In the genomic region with DNA sequence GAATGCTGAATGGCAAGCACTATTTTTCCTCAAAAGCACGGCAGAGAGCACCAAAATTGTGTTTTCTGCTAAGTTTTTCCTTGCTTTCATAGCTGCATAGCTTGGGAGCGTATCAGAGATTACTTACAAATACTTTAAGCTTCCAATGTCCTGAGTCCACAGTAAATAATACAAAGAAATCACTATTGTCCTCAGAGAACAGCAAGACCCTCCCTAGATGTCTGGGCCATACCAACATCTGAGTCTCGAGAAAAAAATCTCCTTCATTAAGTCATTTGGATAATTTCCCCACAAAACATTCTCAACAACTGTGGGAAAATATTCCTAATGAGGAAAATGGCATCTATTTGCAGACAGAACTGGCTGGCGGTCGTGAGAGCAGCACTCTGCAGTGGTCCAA, we compare ENCODE assay signal across 18 cellular contexts. TPM values are rescaled to one million over a fixed set of nuclear protein-coding genes. Genes with fewer than 3 reads are reported as not detected.
DNase-seq lines count a peak whose midpoint lies in the region; ATAC-seq and TF ChIP-seq lines count a peak whose summit lies in the region.
"Had no signal": no experiment of that assay in that cellular context is flagged by ENCODE, and none has a peak within 500 bp of the region (broad histone marks: within the 10 kb centered on the region; RNA-seq: fewer than 3 reads in every experiment).

No MANE protein-coding gene starts in this region.

- H2BK20ac ChIP-seq in IMR-90 (ENCODE audit: low read depth, low read length), result no peak overlapping the region

- 0 out of 2 replicates have a peak overlapping the region, but pooled peaks have one; percentile 13 for H3K4ac ChIP-seq in IMR-90 (ENCODE audit: low read depth, low read length)

- in situ Hi-C loops in IMR-90 (cut with MboI; ENCODE audit: low sequenced_read_pairs), result no loop called here

- peaks cover 4 to 30% of the 10 kb centered on the region in 2 experiments; a peak in 3 of 4 replicates for H3K79me1 ChIP-seq in IMR-90 (ENCODE audit: low read depth in 1 of 2, low read length in 2 of 2)

- H4K8ac ChIP-seq in IMR-90 (ENCODE audit: low read depth in 2 of 2, low read length in 2 of 2), result no peak overlapping the region

- TF ChIP-seq CTCF in C4-2B (conservative IDR thresholded peaks at IDR 0.05) (no peak), IMR-90 (conservative IDR thresholded peaks at IDR 0.05; ENCODE audit: low read depth, low read length) (no peak), right lobe of liver (IDR thresholded peaks at IDR 0.05) (no peak)

- 83% methylated on average over 1 of the region's 5 CpGs; no CpG with 5 or more reads in 1 of the 2 experiments for WGBS in IMR-90 (ENCODE audit: extremely low coverage in 2 of 2, insufficient read length in 1 of 2), 2 experiments
- 70% methylated on average over 5 of the region's 5 CpGs for WGBS in right lobe of liver (ENCODE audit: insufficient coverage, low coverage, low lambda C conversion rate, missing lambda C conversion rate)

- no peak overlapping the region for H3K56ac ChIP-seq in IMR-90 (ENCODE audit: extremely low read depth, insufficient read depth, low read length)

- H3K9me1 ChIP-seq in IMR-90 (ENCODE audit: insufficient read depth, low read length), result peaks cover 8% of the 10 kb centered on the region

- H3K23ac ChIP-seq in IMR-90 (ENCODE audit: low read depth, low read length), result no peak overlapping the region

- H3K36me3 ChIP-seq in IMR-90 (ENCODE audit: control insufficient read depth, insufficient read depth, low read length) (peaks cover 4% of the 10 kb centered on the region), right lobe of liver (no peaks in the 10 kb centered on the region)
- H3K36me3 ChIP-seq in CD4-positive, alpha-beta memory T cell (ENCODE audit: insufficient read depth, low read length), result no peaks in the 10 kb centered on the region
- H3K36me3 ChIP-seq: SJSA1 had no signal

- H2BK120ac ChIP-seq in IMR-90 (ENCODE audit: low read depth, low read length), result no peak overlapping the region

- no peak overlapping the region for H4K91ac ChIP-seq in IMR-90 (ENCODE audit: insufficient read depth, low read depth, low read length)

- H3K4me1 ChIP-seq in IMR-90 (ENCODE audit: control insufficient read depth, insufficient read depth, low read length), result peaks cover 5% of the 10 kb centered on the region; the same call in 1 of the 2 replicates
- H3K4me1 ChIP-seq in right lobe of liver, result peaks cover 0 to 66% (median 19%) of the 10 kb centered on the region in 4 donors
- H3K4me1 ChIP-seq in CD4-positive, alpha-beta memory T cell (ENCODE audit: insufficient read depth, low read length), result peaks cover 56% of the 10 kb centered on the region

- peak overlapping the region in 1 of 7 donors; percentile 54 for H3K27ac Mint-ChIP-seq in CD4-positive, alpha-beta memory T cell
- H3K27ac Mint-ChIP-seq: CD8-positive, alpha-beta T cell had no signal

- no peak overlapping the region for H2AK9ac ChIP-seq in IMR-90 (replicated peaks; ENCODE audit: low read depth, low read length, poor library complexity)

- H2BK5ac ChIP-seq in IMR-90 (ENCODE audit: low read depth, low read length, poor library complexity, severe bottlenecking), result no peak overlapping the region

- no peak overlapping the region for H2AK5ac ChIP-seq in IMR-90 (ENCODE audit: low read depth, low read length)

- H3K14ac ChIP-seq in IMR-90 (replicated peaks; ENCODE audit: low read depth, low read length), result no peak overlapping the region

- dilution Hi-C loops in IMR-90 (cut with HindIII; ENCODE audit: low sequenced_read_pairs, unreplicated experiment), result no loop called here

- BruUV-seq in IMR-90 (replicated peaks; lab: Mats Ljungman, UMichigan), result no TSS peak

- TF ChIP-seq POLR2A in IMR-90 (IDR thresholded peaks at IDR 0.05; ENCODE audit: low read depth, low read length), result no peak
- no peak for TF ChIP-seq POLR2A in right lobe of liver (IDR thresholded peaks at IDR 0.05)

- no peak overlapping the region for H3K18ac ChIP-seq in IMR-90 (ENCODE audit: low read depth, low read length)

- H3K9me3 Mint-ChIP-seq in CD4-positive, alpha-beta memory T cell, result no peaks in the 10 kb centered on the region
- H3K9me3 Mint-ChIP-seq: CD8-positive, alpha-beta T cell had no signal

- no peak overlapping the region for H4K5ac ChIP-seq in IMR-90 (ENCODE audit: low read depth, low read length)

- no peak overlapping the region for H3K4me2 ChIP-seq in IMR-90 (ENCODE audit: low read depth, low read length)

- H2AFZ ChIP-seq in IMR-90 (replicated peaks; ENCODE audit: low read length, poor library complexity), result no peak overlapping the region

- CTCF ChIA-PET in IMR-90 (lab: Yijun Ruan, JAX), result no interaction called here
- CTCF ChIA-PET in CD4-positive, alpha-beta memory T cell (lab: Charles Lee; ENCODE audit: partially characterized antibody), result no interaction called here

- H3K9ac ChIP-seq in IMR-90 (ENCODE audit: low read depth, low read length), result no peak overlapping the region

- H3K4me1 Mint-ChIP-seq in CD4-positive, alpha-beta memory T cell, result peaks cover 50 to 75% (median 61%) of the 10 kb centered on the region in 4 donors

- H3K9me3 ChIP-seq in IMR-90 (ENCODE audit: control insufficient read depth, insufficient read depth, low read length), result no peaks in the 10 kb centered on the region; the same call in 1 of the 2 replicates
- H3K9me3 ChIP-seq in right lobe of liver, result no peaks in the 10 kb centered on the region
- H3K9me3 ChIP-seq in CD4-positive, alpha-beta memory T cell (ENCODE audit: control insufficient read depth in 1 of 2, low read length in 2 of 2), result no peaks in the 10 kb centered on the region
- H3K9me3 ChIP-seq: SJSA1 had no signal

- peaks cover 21 to 22% of the 10 kb centered on the region in 2 donors for H3K36me3 Mint-ChIP-seq in CD4-positive, alpha-beta memory T cell

- TF ChIP-seq RAD21 in IMR-90 (IDR thresholded peaks at IDR 0.05; ENCODE audit: low read length), result no peak

- H2BK15ac ChIP-seq in IMR-90 (ENCODE audit: low read depth, low read length), result no peak overlapping the region

- intact Hi-C loops in IMR-90 (cut with micrococcal nuclease) (no loop called here), right lobe of liver (cut with DNase I) (no loop called here), left colon (cut with DNase I, micrococcal nuclease) (no loop called here)
- intact Hi-C loops in CD4-positive, alpha-beta memory T cell (cut with micrococcal nuclease), result no loop called here

- POLR2A ChIA-PET in IMR-90 (lab: Charles Lee; ENCODE audit: unreplicated experiment), result no interaction called here
- POLR2A ChIA-PET in CD4-positive, alpha-beta memory T cell (lab: Charles Lee; ENCODE audit: partially characterized antibody), result no interaction called here

- H4K20me1 ChIP-seq in IMR-90 (ENCODE audit: insufficient read depth, low read length), result peaks cover 9% of the 10 kb centered on the region; the same call in 1 of the 2 replicates

- H3K27ac ChIP-seq in C4-2B, result peak overlapping the region; percentile 71
- H3K27ac ChIP-seq in IMR-90 (ENCODE audit: insufficient read depth, low read length), result no peak overlapping the region
- H3K27ac ChIP-seq in right lobe of liver, result peak overlapping the region; percentile 35 to 71 (median 63)
- no peak overlapping the region for H3K27ac ChIP-seq in CD4-positive, alpha-beta memory T cell (ENCODE audit: low read depth, low read length)
- H3K27ac ChIP-seq: SJSA1 had no signal

- no peaks in the 10 kb centered on the region for H3K27me3 ChIP-seq in IMR-90 (ENCODE audit: control insufficient read depth, insufficient read depth, low read length)
- H3K27me3 ChIP-seq in right lobe of liver, result no peaks in the 10 kb centered on the region
- H3K27me3 ChIP-seq in CD4-positive, alpha-beta memory T cell (ENCODE audit: insufficient read depth, low read length), result no peaks in the 10 kb centered on the region
- H3K27me3 ChIP-seq: SJSA1 had no signal

- ATAC-seq in IMR-90 (ENCODE audit: low read depth), result no peak; the same call in 1 of the 2 replicates
- no peak for ATAC-seq in right lobe of liver
- ATAC-seq in GM21515 (IDR thresholded peaks at IDR 0.05; ENCODE audit: unreplicated experiment), result no peak
- ATAC-seq in left colon, result no peak
- no peak for ATAC-seq in HG03280 (IDR thresholded peaks at IDR 0.05; ENCODE audit: unreplicated experiment)
- ATAC-seq: CD8-positive, alpha-beta T cell; Panc1 had no signal

- H3K27me3 Mint-ChIP-seq in CD4-positive, alpha-beta memory T cell, result no peaks in the 10 kb centered on the region

- peak; percentile 31 for DNase-seq in EH (ENCODE audit: low read depth)
- DNase-seq in IMR-90, result peak; percentile 38
- no peak for DNase-seq in right lobe of liver
- no peak for DNase-seq in left colon
- DNase-seq in CD4-positive, alpha-beta memory T cell, result no peak
- DNase-seq: CD8-positive, alpha-beta T cell; DMS53; H7; NCI-H1105; NCI-H1694; NCI-H2081 treated with DMSO at 0.1 percent for 48 hours; NCI-H446 treated with DMSO at 0.1 percent for 48 hours; NCI-H69 had no signal

- no peak overlapping the region for H3K4me3 Mint-ChIP-seq in CD4-positive, alpha-beta memory T cell
- H3K4me3 Mint-ChIP-seq: CD8-positive, alpha-beta T cell had no signal

- H3K4me3 ChIP-seq in IMR-90 (ENCODE audit: insufficient read depth, low read depth, low read length) (no peak overlapping the region), right lobe of liver (no peak overlapping the region)
- no peak overlapping the region for H3K4me3 ChIP-seq in CD4-positive, alpha-beta memory T cell (ENCODE audit: low read length in 2 of 2)
- H3K4me3 ChIP-seq: SJSA1 had no signal

TF ChIP-seq in IMR-90, 13 proteins besides CTCF, POLR2A, EP300 and RAD21 (continues in another document):
- TF ChIP-seq BHLHE40 (IDR thresholded peaks at IDR 0.05; ENCODE audit: low read depth, low read length), result no peak
- TF ChIP-seq, protein P1, sequence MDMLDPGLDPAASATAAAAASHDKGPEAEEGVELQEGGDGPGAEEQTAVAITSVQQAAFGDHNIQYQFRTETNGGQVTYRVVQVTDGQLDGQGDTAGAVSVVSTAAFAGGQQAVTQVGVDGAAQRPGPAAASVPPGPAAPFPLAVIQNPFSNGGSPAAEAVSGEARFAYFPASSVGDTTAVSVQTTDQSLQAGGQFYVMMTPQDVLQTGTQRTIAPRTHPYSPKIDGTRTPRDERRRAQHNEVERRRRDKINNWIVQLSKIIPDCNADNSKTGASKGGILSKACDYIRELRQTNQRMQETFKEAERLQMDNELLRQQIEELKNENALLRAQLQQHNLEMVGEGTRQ (IDR thresholded peaks at IDR 0.05; ENCODE audit: low read depth, low read length), result no peak
- no peak for TF ChIP-seq CHD1 (IDR thresholded peaks at IDR 0.05; ENCODE audit: low read depth, low read length)
- no peak for TF ChIP-seq MXI1 (IDR thresholded peaks at IDR 0.05; ENCODE audit: borderline replicate concordance, low read depth, low read length)
- TF ChIP-seq SMC3 (IDR thresholded peaks at IDR 0.05; ENCODE audit: low read depth, low read length), result no peak
- TF ChIP-seq NFE2L2 (IDR thresholded peaks at IDR 0.05; ENCODE audit: low read depth, low read length), result no peak

RNA-seq across cellular contexts. Expression of a gene that starts 41.7 kb away (rescaled TPM):
- total RNA-seq in IMR-90 (2012; rRNA removed) (26.7 and 30.8 TPM in 2 replicates), right lobe of liver (10 to 100 TPM; 13.6 to 49.8 (median 20.0) TPM), left colon (10 to 100 TPM; 17.8 to 20.8 TPM)
- polyA plus RNA-seq in IMR-90 (2012; rRNA removed), result 9.8 and 12.1 TPM in 2 replicates
- 7.5 and 12.1 TPM in 2 replicates for polyA plus RNA-seq in IMR-90 (2012; cell fraction: cytosol; rRNA removed)
- 6.0 and 7.7 TPM in 2 replicates for polyA plus RNA-seq in IMR-90 (2012; cell fraction: nucleus; rRNA removed; ENCODE audit: low replicate concordance)
- 10 to 100 TPM; 28.8 to 33.0 TPM for total RNA-seq in CD4-positive, alpha-beta memory T cell
- polyA plus RNA-seq in CD4-positive, alpha-beta memory T cell, result 10 to 100 TPM in 1 of 2 donors, 1 to 10 TPM in 1; 10.0 to 11.7 TPM

Comparison
In these comparisons a context has a peak if more than half of its experiments do, and no peak if none do; other contexts are left out.
1. H3K27ac ChIP-seq: peak in C4-2B (single experiment) and right lobe of liver (3 of 3); none in IMR-90 (single experiment) and CD4-positive, alpha-beta memory T cell (single experiment).
2. DNase-seq: peak in EH (single experiment) and IMR-90 (single experiment); none in right lobe of liver (0 of 3), left colon (0 of 2) and CD4-positive, alpha-beta memory T cell (0 of 5).